Comparison of ENCODE assay signal across 8 cellular contexts in genomic region chr13:99374994-99375805, GRCh38.
DNase-seq lines count a peak whose midpoint lies in the region; ATAC-seq and TF ChIP-seq lines count a peak whose summit lies in the region.

No MANE protein-coding gene starts in this region.

- no peaks in the 10 kb centered on the region for H3K9me3 Mint-ChIP-seq in CD14-positive monocyte
- no peaks in the 10 kb centered on the region for H3K9me3 Mint-ChIP-seq in central memory CD8-positive, alpha-beta T cell

- peak; percentile 29 for ATAC-seq in HG03575 (IDR thresholded peaks at IDR 0.05; ENCODE audit: extremely low read depth, insufficient number of reproducible peaks, low FRiP score, unreplicated experiment)
- peak; percentile 86 for ATAC-seq in central memory CD8-positive, alpha-beta T cell (replicated peaks; ENCODE audit: extremely low read depth, poor library complexity, severe bottlenecking)

- peaks cover 67% of the 10 kb centered on the region for H3K4me1 Mint-ChIP-seq in CD14-positive monocyte
- peaks cover 74% of the 10 kb centered on the region for H3K4me1 Mint-ChIP-seq in central memory CD8-positive, alpha-beta T cell

- peak; percentile 75 for DNase-seq in CD14-positive monocyte (ENCODE audit: low spot score)
- DNase-seq in GM20000 (ENCODE audit: low spot score), result peak; percentile 51
- peak; percentile 43 to 69 for DNase-seq in central memory CD8-positive, alpha-beta T cell (ENCODE audit: low spot score in 2 of 2)
- DNase-seq in RKO (ENCODE audit: low spot score), result no peak
- DNase-seq in DMS79 treated with DMSO at 0.1 percent for 48 hours (lab: John Stamatoyannopoulos, UW), result no peak
- no peak for DNase-seq in NCI-H2171 treated with DMSO at 0.1 percent for 48 hours (lab: John Stamatoyannopoulos, UW)
- DNase-seq in ecto neural progenitor cell (ENCODE audit: low spot score), result no peak

- H3K4me3 Mint-ChIP-seq in CD14-positive monocyte, result peak overlapping the region; percentile 59 to 76
- H3K4me3 Mint-ChIP-seq in central memory CD8-positive, alpha-beta T cell, result peak overlapping the region; percentile 67

- H3K36me3 Mint-ChIP-seq in CD14-positive monocyte, result peaks cover 62 to 69% of the 10 kb centered on the region in 2 donors
- H3K36me3 Mint-ChIP-seq in central memory CD8-positive, alpha-beta T cell (ENCODE audit: insufficient read depth), result peaks cover 33% of the 10 kb centered on the region

- TF ChIP-seq CTCF in CD14-positive monocyte (IDR thresholded peaks at IDR 0.05) (no peak), GM20000 (IDR thresholded peaks at IDR 0.05; ENCODE audit: extremely low read depth, missing control alignments) (no peak)

- H3K27me3 Mint-ChIP-seq in CD14-positive monocyte (ENCODE audit: low read depth in 3 of 3), result no peaks in the 10 kb centered on the region
- H3K27me3 Mint-ChIP-seq in central memory CD8-positive, alpha-beta T cell, result no peaks in the 10 kb centered on the region

- peak overlapping the region; percentile 83 to 97 (median 95) for H3K27ac Mint-ChIP-seq in CD14-positive monocyte
- H3K27ac Mint-ChIP-seq in central memory CD8-positive, alpha-beta T cell (ENCODE audit: low read depth), result peak overlapping the region; percentile 93

- intact Hi-C loops in CD14-positive monocyte (cut with micrococcal nuclease), result loop anchor here (5.0 to 10.0 kb wide), 3 partner anchors 50 to 90 kb away; no protein-coding TSS in a partner anchor

Comparison
In these comparisons a context has a peak if more than half of its experiments do, and no peak if none do; other contexts are left out.
1. DNase-seq: peak in CD14-positive monocyte (single experiment), GM20000 (single experiment) and central memory CD8-positive, alpha-beta T cell (2 of 2); none in RKO (single experiment), DMS79 treated with DMSO at 0.1 percent for 48 hours (single experiment), NCI-H2171 treated with DMSO at 0.1 percent for 48 hours (single experiment) and ecto neural progenitor cell (single experiment).